In genomic region chr3:8872291-8872690, GRCh38 we compare ENCODE assay signal across 36 cellular contexts.
"Had no signal": no experiment of that assay in that cellular context is flagged by ENCODE, and none has a peak within 500 bp of the region (broad histone marks: within the 10 kb centered on the region; RNA-seq: fewer than 3 reads in every experiment).

No MANE protein-coding gene starts in this region.

- ATAC-seq: foreskin keratinocyte; heart right ventricle; pancreas; stimulated activated memory B cell treated with anti-CD40 and anti-IgM and Interleukin-4, amounts not matched to agents 10 μg/mL and 1 μg/mL and 100 μg/mL, for 72 hours; stimulated activated naive CD8-positive, alpha-beta T cell treated with anti-CD3 and anti-CD28 coated beads, Interleukin-15, amount 100 ng/mL, for 72 hours had no signal

- H3K4me1 Mint-ChIP-seq: activated naive CD8-positive, alpha-beta T cell treated with anti-CD3 and anti-CD28 coated beads for 36 hours; endodermal cell; stimulated activated memory B cell treated with anti-CD40 and anti-IgM and Interleukin-4, amounts not matched to agents 10 μg/mL and 1 μg/mL and 100 μg/mL, for 72 hours; stimulated activated naive CD8-positive, alpha-beta T cell treated with anti-CD3 and anti-CD28 coated beads, Interleukin-15, amount 100 ng/mL, for 72 hours had no signal

- DNase-seq: activated CD4-positive, alpha-beta T cell treated with anti-CD3 and anti-CD28 coated beads for 48 hours; activated CD4-positive, alpha-beta T cell treated with anti-CD3 and anti-CD28 coated beads, Interleukin-2, amount 50 U/mL, for 48 hours; activated CD8-positive, alpha-beta memory T cell treated with anti-CD3 and anti-CD28 coated beads for 24 hours; activated effector memory CD4-positive, alpha-beta T cell treated with anti-CD3 and anti-CD28 coated beads, Interleukin-2, amount 50 U/mL, for 16 hours; activated naive CD4-positive, alpha-beta T cell treated with anti-CD3 and anti-CD28 coated beads for 36 hours; activated naive CD8-positive, alpha-beta T cell treated with anti-CD3 and anti-CD28 coated beads for 36 hours; activated T-cell treated with anti-CD3 and anti-CD28 coated beads, Interleukin-2, amount 50 U/mL, for 1 hour; adrenal gland; aorta; central memory CD4-positive, alpha-beta T cell; endodermal cell; foreskin keratinocyte; heart right ventricle; left ventricle myocardium inferior; nephron progenitor cell; pancreas; sigmoid colon; stimulated activated CD4-positive, alpha-beta T cell treated with anti-CD3 and anti-CD28 coated beads, Interleukin-1b, Interleukin-23, amount 100 ng/mL, for 48 hours; stimulated activated CD4-positive, alpha-beta T cell treated with anti-CD3 and anti-CD28 coated beads, Interleukin-4, amount 100 ng/mL, for 4 hours; stimulated activated CD8-positive, alpha-beta memory T cell treated with anti-CD3 and anti-CD28 coated beads, Interleukin-4, amount 100 ng/mL, for 48 hours; stimulated activated naive CD8-positive, alpha-beta T cell treated with anti-CD3 and anti-CD28 coated beads, Interleukin-15, amount 100 ng/mL, for 72 hours; substantia nigra; T-helper 9 cell; upper lobe of left lung had no signal

- H3K9me3 Mint-ChIP-seq: activated naive CD4-positive, alpha-beta T cell treated with anti-CD3 and anti-CD28 coated beads for 36 hours; activated naive CD8-positive, alpha-beta T cell treated with anti-CD3 and anti-CD28 coated beads for 36 hours; activated T-helper 1 cell treated with anti-CD3 and anti-CD28 coated beads, Interleukin-12 subunit alpha, Interleukin-12 subunit beta, Interleukin-2, Interleukin-4 antibody, amounts not matched to agents 30 ng/mL and 10 ng/mL and 1 ng/mL, durations not matched to agents 14 hours and 24 hours and 36 hours; dendritic cell treated with granulocyte-macrophage colony-stimulating factor and Interleukin-4, amounts not matched to agents 40 ng/mL and 50 ng/mL, for 4 days; endodermal cell; nephron progenitor cell; stimulated activated naive CD8-positive, alpha-beta T cell treated with anti-CD3 and anti-CD28 coated beads, Interleukin-15, amount 100 ng/mL, for 72 hours; T-helper 1 cell treated with Interleukin-12 subunit alpha and Interleukin-12 subunit beta and Interleukin-4 antibody, amounts not matched to agents 30 μg/mL and 1 μg/mL, for 36 hours had no signal

- H3K4me3 Mint-ChIP-seq: activated naive CD4-positive, alpha-beta T cell treated with anti-CD3 and anti-CD28 coated beads for 36 hours; activated naive CD8-positive, alpha-beta T cell treated with anti-CD3 and anti-CD28 coated beads for 36 hours; activated T-helper 1 cell treated with anti-CD3 and anti-CD28 coated beads, Interleukin-12 subunit alpha, Interleukin-12 subunit beta, Interleukin-2, Interleukin-4 antibody, amounts not matched to agents 30 ng/mL and 10 ng/mL and 1 ng/mL, durations not matched to agents 14 hours and 24 hours and 36 hours; dendritic cell treated with granulocyte-macrophage colony-stimulating factor and Interleukin-4, amounts not matched to agents 40 ng/mL and 50 ng/mL, for 4 days; endodermal cell; nephron progenitor cell; stimulated activated memory B cell treated with anti-CD40 and anti-IgM and Interleukin-4, amounts not matched to agents 10 μg/mL and 1 μg/mL and 100 μg/mL, for 72 hours; stimulated activated naive CD8-positive, alpha-beta T cell treated with anti-CD3 and anti-CD28 coated beads, Interleukin-15, amount 100 ng/mL, for 72 hours; T-helper 1 cell treated with Interleukin-12 subunit alpha and Interleukin-12 subunit beta and Interleukin-4 antibody, amounts not matched to agents 30 μg/mL and 1 μg/mL, for 36 hours had no signal

- H3K9me3 ChIP-seq: adrenal gland, esophagus muscularis mucosa, heart right ventricle, left ventricle myocardium inferior, neutrophil, pancreas, prostate gland, sigmoid colon, upper lobe of left lung, vagina had no signal

- H3K4me2 ChIP-seq: smooth muscle cell had no signal

- H3K4me3 ChIP-seq: adrenal gland, esophagus muscularis mucosa, heart right ventricle, left ventricle myocardium inferior, lung, pancreas, prostate gland, sigmoid colon, smooth muscle cell, upper lobe of left lung, vagina had no signal

- H3K27ac Mint-ChIP-seq: activated naive CD4-positive, alpha-beta T cell treated with anti-CD3 and anti-CD28 coated beads for 36 hours; activated naive CD8-positive, alpha-beta T cell treated with anti-CD3 and anti-CD28 coated beads for 36 hours; activated T-helper 1 cell treated with anti-CD3 and anti-CD28 coated beads, Interleukin-12 subunit alpha, Interleukin-12 subunit beta, Interleukin-2, Interleukin-4 antibody, amounts not matched to agents 30 ng/mL and 10 ng/mL and 1 ng/mL, durations not matched to agents 14 hours and 24 hours and 36 hours; dendritic cell treated with granulocyte-macrophage colony-stimulating factor and Interleukin-4, amounts not matched to agents 40 ng/mL and 50 ng/mL, for 4 days; endodermal cell; nephron progenitor cell; stimulated activated memory B cell treated with anti-CD40 and anti-IgM and Interleukin-4, amounts not matched to agents 10 μg/mL and 1 μg/mL and 100 μg/mL, for 72 hours; T-helper 1 cell treated with Interleukin-12 subunit alpha and Interleukin-12 subunit beta and Interleukin-4 antibody, amounts not matched to agents 30 μg/mL and 1 μg/mL, for 36 hours had no signal

- H3K4me1 ChIP-seq: adrenal gland, esophagus muscularis mucosa, pancreas, prostate gland, upper lobe of left lung, vagina had no signal

- H3K27ac ChIP-seq: adrenal gland, esophagus muscularis mucosa, foreskin keratinocyte, heart right ventricle, left ventricle myocardium inferior, neutrophil, pancreas, prostate gland, sigmoid colon, upper lobe of left lung, vagina, VCaP had no signal

- FAIRE-seq: pancreas, TTC549 had no signal

- H3K27me3 Mint-ChIP-seq: activated naive CD8-positive, alpha-beta T cell treated with anti-CD3 and anti-CD28 coated beads for 36 hours; dendritic cell treated with granulocyte-macrophage colony-stimulating factor and Interleukin-4, amounts not matched to agents 40 ng/mL and 50 ng/mL, for 4 days; stimulated activated memory B cell treated with anti-CD40 and anti-IgM and Interleukin-4, amounts not matched to agents 10 μg/mL and 1 μg/mL and 100 μg/mL, for 72 hours; stimulated activated naive CD8-positive, alpha-beta T cell treated with anti-CD3 and anti-CD28 coated beads, Interleukin-15, amount 100 ng/mL, for 72 hours had no signal
